In genomic region chr2:10009811-10010781, GRCh38 we compare ENCODE assay signal across 12 cellular contexts. TPM values are rescaled to one million over a fixed set of nuclear protein-coding genes. Genes with fewer than 3 reads are reported as not detected.
DNase-seq lines count a peak whose midpoint lies in the region; ATAC-seq, FAIRE-seq and TF ChIP-seq lines count a peak whose summit lies in the region.
"Had no signal": no experiment of that assay in that cellular context is flagged by ENCODE, and none has a peak within 500 bp of the region (broad histone marks: within the 10 kb centered on the region; RNA-seq: fewer than 3 reads in every experiment).

No MANE protein-coding gene starts in this region.

- ATAC-seq in stimulated activated naive CD8-positive, alpha-beta T cell treated with anti-CD3 and anti-CD28 coated beads, Interleukin-15, Interleukin-2, amounts not matched to agents 100 U/mL and 50 U/mL, for 24 hours: peak; percentile 15
- no peak for ATAC-seq in stimulated activated naive CD8-positive, alpha-beta T cell treated with anti-CD3 and anti-CD28 coated beads, Interleukin-15, amount 100 ng/mL, for 72 hours
- ATAC-seq in CD4-positive, alpha-beta T cell (ENCODE audit: poor library complexity): no peak

- 47 to 59% (median 49%) methylated on average over 35 to 36 of the region's 36 CpGs for WGBS in ovary, 3 donors

- H3K27ac Mint-ChIP-seq in stimulated activated naive CD8-positive, alpha-beta T cell treated with anti-CD3 and anti-CD28 coated beads, Interleukin-15, amount 100 ng/mL, for 72 hours: no peak overlapping the region
- H3K27ac Mint-ChIP-seq in CD4-positive, alpha-beta T cell: no peak overlapping the region
- H3K27ac Mint-ChIP-seq: activated B cell treated with CpG ODN at 0.5 μM for 24 hours; activated naive CD4-positive, alpha-beta T cell treated with anti-CD3 and anti-CD28 coated beads, Interleukin-2, amount 50 U/mL, for 24 hours; naive B cell had no signal

- H3K9me3 Mint-ChIP-seq in stimulated activated naive CD8-positive, alpha-beta T cell treated with anti-CD3 and anti-CD28 coated beads, Interleukin-15, amount 100 ng/mL, for 72 hours: no peaks in the 10 kb centered on the region
- H3K9me3 Mint-ChIP-seq in CD4-positive, alpha-beta T cell: no peaks in the 10 kb centered on the region
- H3K9me3 Mint-ChIP-seq: activated B cell treated with CpG ODN at 0.5 μM for 24 hours; activated naive CD4-positive, alpha-beta T cell treated with anti-CD3 and anti-CD28 coated beads, Interleukin-2, amount 50 U/mL, for 24 hours had no signal

- H3K4me3 ChIP-seq in ovary: no peak overlapping the region

- H3K27me3 Mint-ChIP-seq in stimulated activated naive CD8-positive, alpha-beta T cell treated with anti-CD3 and anti-CD28 coated beads, Interleukin-15, amount 100 ng/mL, for 72 hours: peaks cover 34% of the 10 kb centered on the region
- peaks cover 38% of the 10 kb centered on the region for H3K27me3 Mint-ChIP-seq in CD4-positive, alpha-beta T cell
- H3K27me3 Mint-ChIP-seq: activated B cell treated with CpG ODN at 0.5 μM for 24 hours had no signal

- POLR2A ChIA-PET in CD4-positive, alpha-beta T cell (lab: Charles Lee): no interaction called here

- peak overlapping the region in 1 of 2 donors; percentile 57 for H3K27ac ChIP-seq in ovary
- no peak overlapping the region for H3K27ac ChIP-seq in CD4-positive, alpha-beta T cell (ENCODE audit: low read depth, low read length)

- no peak for TF ChIP-seq CTCF in ovary (IDR thresholded peaks at IDR 0.05)
- no peak for TF ChIP-seq CTCF in CD4-positive, alpha-beta T cell (IDR thresholded peaks at IDR 0.05)

- no peak for TF ChIP-seq EP300 in ovary (IDR thresholded peaks at IDR 0.05)

- H3K4me1 Mint-ChIP-seq in stimulated activated naive CD8-positive, alpha-beta T cell treated with anti-CD3 and anti-CD28 coated beads, Interleukin-15, amount 100 ng/mL, for 72 hours: no peaks in the 10 kb centered on the region
- H3K4me1 Mint-ChIP-seq in CD4-positive, alpha-beta T cell (ENCODE audit: low read depth): no peaks in the 10 kb centered on the region
- H3K4me1 Mint-ChIP-seq: activated B cell treated with CpG ODN at 0.5 μM for 24 hours; activated naive CD4-positive, alpha-beta T cell treated with anti-CD3 and anti-CD28 coated beads, Interleukin-2, amount 50 U/mL, for 24 hours; naive B cell had no signal

- no peak for FAIRE-seq in frontal cortex (lab: Jason Lieb, UNC)

- no peak overlapping the region for H3K4me3 Mint-ChIP-seq in stimulated activated naive CD8-positive, alpha-beta T cell treated with anti-CD3 and anti-CD28 coated beads, Interleukin-15, amount 100 ng/mL, for 72 hours
- no peak overlapping the region for H3K4me3 Mint-ChIP-seq in CD4-positive, alpha-beta T cell
- H3K4me3 Mint-ChIP-seq: activated B cell treated with CpG ODN at 0.5 μM for 24 hours; activated naive CD4-positive, alpha-beta T cell treated with anti-CD3 and anti-CD28 coated beads, Interleukin-2, amount 50 U/mL, for 24 hours; naive B cell had no signal

- H3K36me3 ChIP-seq in ovary: no peaks in the 10 kb centered on the region

- CTCF ChIA-PET in CD4-positive, alpha-beta T cell (lab: Charles Lee): no interaction called here

- H3K36me3 Mint-ChIP-seq in CD4-positive, alpha-beta T cell (ENCODE audit: low read depth): no peaks in the 10 kb centered on the region
- H3K36me3 Mint-ChIP-seq: activated naive CD4-positive, alpha-beta T cell treated with anti-CD3 and anti-CD28 coated beads, Interleukin-2, amount 50 U/mL, for 24 hours; naive B cell had no signal

- H3K9me3 ChIP-seq in ovary: no peaks in the 10 kb centered on the region
- H3K9me3 ChIP-seq in CD4-positive, alpha-beta T cell (ENCODE audit: control insufficient read depth, low read length): no peaks in the 10 kb centered on the region

- intact Hi-C loops in ovary (cut with DNase I): loop anchor here in 1 of 4 donors (2.0 kb wide), 1 partner anchor 35 kb away; no protein-coding TSS in a partner anchor
- intact Hi-C loops in CD4-positive, alpha-beta T cell (cut with DNase I, micrococcal nuclease): no loop called here

- no peaks in the 10 kb centered on the region for H3K27me3 ChIP-seq in ovary
- peaks cover 5% of the 10 kb centered on the region for H3K27me3 ChIP-seq in CD4-positive, alpha-beta T cell (ENCODE audit: control insufficient read depth, insufficient read depth, low read length)

- no peak for TF ChIP-seq POLR2A in ovary (IDR thresholded peaks at IDR 0.05)

- peaks cover 17% of the 10 kb centered on the region for H3K4me1 ChIP-seq in ovary (ENCODE audit: insufficient read depth)

- DNase-seq in stimulated activated naive CD8-positive, alpha-beta T cell treated with anti-CD3 and anti-CD28 coated beads, Interleukin-15, Interleukin-2, amounts not matched to agents 100 U/mL and 50 U/mL, for 24 hours: no peak
- DNase-seq in stimulated activated naive CD8-positive, alpha-beta T cell treated with anti-CD3 and anti-CD28 coated beads, Interleukin-15, amount 100 ng/mL, for 72 hours: no peak
- DNase-seq in frontal cortex (ENCODE audit: low spot score in 2 of 2) (peak; percentile 45 to 59), ovary (peak; percentile 87 to 93 (median 91)), DMS53 (lab: John Stamatoyannopoulos, UW) (no peak), NCI-H1694 treated with DMSO at 0.1 percent for 48 hours (lab: John Stamatoyannopoulos, UW) (no peak)
- no peak for DNase-seq in stimulated activated CD4-positive, alpha-beta T cell treated with anti-CD3 and anti-CD28 coated beads, Interleukin-4, amount 100 ng/mL, for 1 hour
- DNase-seq in CD4-positive, alpha-beta T cell: no peak
- DNase-seq: activated B cell treated with CpG ODN at 0.5 μM for 24 hours, MM.1S, naive B cell had no signal

RNA-seq across cellular contexts. Expression of gene KLF11, which starts 33.3 kb away (rescaled TPM):
- total RNA-seq in frontal cortex (13.0 TPM), ovary (10 to 100 TPM; 21.6 to 45.3 (median 31.4) TPM)
- 10 to 100 TPM; 22.8 to 41.8 TPM for polyA plus RNA-seq in ovary
- total RNA-seq in CD4-positive, alpha-beta T cell: 10 to 100 TPM; 26.7 to 29.6 TPM

RNA-seq across cellular contexts. Expression of gene GRHL1, which starts 58.6 kb away (rescaled TPM):
- total RNA-seq in frontal cortex: 4.9 TPM
- total RNA-seq in ovary: 1 to 10 TPM in 2 of 7 donors, under 1 TPM in 4, not detected in 1; 0.18 to 2.4 (median 0.78) TPM
- polyA plus RNA-seq in ovary: under 1 TPM; 0.32 to 0.40 TPM
- total RNA-seq in CD4-positive, alpha-beta T cell: under 1 TPM; 0.28 to 0.38 TPM

Comparison
In these comparisons a context has a peak if more than half of its experiments do, and no peak if none do; other contexts are left out.
1. DNase-seq: peak in frontal cortex (2 of 2) and ovary (5 of 5); none in stimulated activated naive CD8-positive, alpha-beta T cell treated with anti-CD3 and anti-CD28 coated beads, Interleukin-15, Interleukin-2, amounts not matched to agents 100 U/mL and 50 U/mL, for 24 hours (single experiment), stimulated activated naive CD8-positive, alpha-beta T cell treated with anti-CD3 and anti-CD28 coated beads, Interleukin-15, amount 100 ng/mL, for 72 hours (0 of 2), DMS53 (single experiment), NCI-H1694 treated with DMSO at 0.1 percent for 48 hours (single experiment), stimulated activated CD4-positive, alpha-beta T cell treated with anti-CD3 and anti-CD28 coated beads, Interleukin-4, amount 100 ng/mL, for 1 hour (single experiment) and CD4-positive, alpha-beta T cell (0 of 10).